Comparison of ENCODE assay signal across 9 cellular contexts in the genomic region with DNA sequence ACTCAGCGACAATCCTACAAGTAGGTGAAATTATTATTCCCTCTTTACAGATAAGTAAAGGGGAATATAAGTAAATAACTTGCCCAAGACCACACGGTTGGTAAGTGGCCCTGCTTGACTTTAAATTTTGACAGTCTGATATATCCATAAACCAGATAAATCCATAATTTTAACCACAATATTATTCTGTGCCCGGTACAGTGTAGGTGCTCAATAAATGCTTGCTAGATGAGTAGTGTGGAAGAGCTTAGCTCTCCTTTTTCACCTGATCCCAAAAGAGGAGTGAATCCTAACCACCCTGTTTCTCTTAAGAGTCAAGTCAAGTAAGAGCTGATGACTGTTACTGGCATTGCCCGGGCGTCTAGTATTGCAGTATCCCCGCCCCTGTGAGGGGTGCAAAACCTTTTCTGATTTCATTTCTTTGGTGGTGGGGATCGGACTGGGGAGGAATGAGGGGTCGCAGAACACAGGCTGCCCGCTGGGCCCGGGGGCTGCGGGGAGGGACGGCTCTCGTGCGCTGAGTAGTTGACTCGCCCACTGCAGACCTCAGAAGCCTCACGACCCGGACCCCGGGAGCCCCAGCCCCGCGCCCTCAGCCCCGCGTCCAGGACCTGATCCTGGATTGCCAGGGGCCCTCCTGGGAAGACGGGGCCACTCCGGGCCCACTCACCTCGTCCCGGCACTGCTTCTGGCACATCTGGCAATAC. TPM values are rescaled to one million over a fixed set of nuclear protein-coding genes. Genes with fewer than 3 reads are reported as not detected.
DNase-seq lines count a peak whose midpoint lies in the region; ATAC-seq and TF ChIP-seq lines count a peak whose summit lies in the region.
"Had no signal": no experiment of that assay in that cellular context is flagged by ENCODE, and none has a peak within 500 bp of the region (broad histone marks: within the 10 kb centered on the region; RNA-seq: fewer than 3 reads in every experiment).

No MANE protein-coding gene starts in this region.

- H3K9me3 ChIP-seq in stomach = no peaks in the 10 kb centered on the region

- H3K27me3 Mint-ChIP-seq in activated naive CD4-positive, alpha-beta T cell treated with anti-CD3 and anti-CD28 coated beads for 36 hours (ENCODE audit: low read depth) = no peaks in the 10 kb centered on the region
- no peaks in the 10 kb centered on the region for H3K27me3 Mint-ChIP-seq in WTC11 (ENCODE audit: low read depth)
- H3K27me3 Mint-ChIP-seq in mesothelial cell of epicardium (ENCODE audit: low read depth) = no peaks in the 10 kb centered on the region

- TF ChIP-seq CTCF in WTC11 (IDR thresholded peaks at IDR 0.05) (no peak), stomach (IDR thresholded peaks at IDR 0.05) (no peak), mesothelial cell of epicardium (IDR thresholded peaks at IDR 0.05; ENCODE audit: unreplicated experiment) (no peak)

- intact Hi-C loops in activated naive CD4-positive, alpha-beta T cell treated with anti-CD3 and anti-CD28 coated beads for 36 hours (cut with micrococcal nuclease) = no loop called here
- intact Hi-C loops in stomach (cut with DNase I; ENCODE audit: low total_unique reads) = no loop called here

- ATAC-seq in HG03064 (IDR thresholded peaks at IDR 0.05; ENCODE audit: low read depth, unreplicated experiment) = peak; percentile 20
- peak; percentile 22 for ATAC-seq in WTC11

- 1 to 4% (median 3%) methylated on average over 16 to 26 of the region's 26 CpGs for WGBS in stomach, 5 donors

- peak; percentile 49 for DNase-seq in activated naive CD4-positive, alpha-beta T cell treated with anti-CD3 and anti-CD28 coated beads for 36 hours
- no peak for DNase-seq in activated naive CD4-positive, alpha-beta T cell (lab: John Stamatoyannopoulos, UW)
- DNase-seq in WTC11 (ENCODE audit: low spot score) (no peak), stomach (no peak), GDM1 (lab: John Stamatoyannopoulos, UW) (no peak), mesothelial cell of epicardium (ENCODE audit: low spot score in 2 of 2, unreplicated experiment in 2 of 2) (no peak)

- POLR2A ChIA-PET in WTC11 (lab: Charles Lee) = interaction anchor here (0.5 to 1.7 kb wide), 5 partner anchors 11 to 232 kb away, joined by 3 to 15 read pairs (median 3); partner anchors contain the start of gene TAF3

- H3K27ac Mint-ChIP-seq in activated naive CD4-positive, alpha-beta T cell treated with anti-CD3 and anti-CD28 coated beads for 36 hours = no peak overlapping the region
- no peak overlapping the region for H3K27ac Mint-ChIP-seq in WTC11
- H3K27ac Mint-ChIP-seq in mesothelial cell of epicardium = no peak overlapping the region

- TF ChIP-seq POLR2A in stomach (IDR thresholded peaks at IDR 0.05) = no peak

- H3K4me3 ChIP-seq in iPS-11a (ENCODE audit: low read depth, low read length) (peak overlapping the region; percentile 95), stomach (peak overlapping the region; percentile 79 to 97 (median 88))

- CTCF ChIA-PET in activated naive CD4-positive, alpha-beta T cell treated with anti-CD3 and anti-CD28 coated beads for 36 hours (lab: Charles Lee) = interaction anchor here (1.3 kb wide), 1 partner anchor 262 kb away, joined by 5 read pairs; no protein-coding TSS in a partner anchor
- CTCF ChIA-PET in WTC11 (lab: Charles Lee) = interaction anchor here (0.5 to 1.5 kb wide), 5 partner anchors 31 to 262 kb away, joined by 3 to 9 read pairs (median 4); partner anchors contain the start of gene TAF3

- H3K4me3 Mint-ChIP-seq in activated naive CD4-positive, alpha-beta T cell treated with anti-CD3 and anti-CD28 coated beads for 36 hours = no peak overlapping the region
- no peak overlapping the region for H3K4me3 Mint-ChIP-seq in WTC11
- H3K4me3 Mint-ChIP-seq in mesothelial cell of epicardium = no peak overlapping the region
- H3K4me3 Mint-ChIP-seq: immature natural killer cell had no signal

- peaks cover 0 to 9% (median 4%) of the 10 kb centered on the region in 4 donors for H3K36me3 ChIP-seq in stomach

- no peaks in the 10 kb centered on the region for H3K9me3 Mint-ChIP-seq in activated naive CD4-positive, alpha-beta T cell treated with anti-CD3 and anti-CD28 coated beads for 36 hours
- H3K9me3 Mint-ChIP-seq in WTC11 = no peaks in the 10 kb centered on the region
- H3K9me3 Mint-ChIP-seq in mesothelial cell of epicardium = no peaks in the 10 kb centered on the region
- H3K9me3 Mint-ChIP-seq: immature natural killer cell had no signal

- peaks cover 15% of the 10 kb centered on the region for H3K36me3 Mint-ChIP-seq in activated naive CD4-positive, alpha-beta T cell treated with anti-CD3 and anti-CD28 coated beads for 36 hours (ENCODE audit: low read depth)
- H3K36me3 Mint-ChIP-seq in WTC11 = peaks cover 3% of the 10 kb centered on the region
- peaks cover 9% of the 10 kb centered on the region for H3K36me3 Mint-ChIP-seq in mesothelial cell of epicardium

- no peak for TF ChIP-seq EP300 in stomach (IDR thresholded peaks at IDR 0.05)

- no peaks in the 10 kb centered on the region for H3K27me3 ChIP-seq in stomach

- H3K4me1 ChIP-seq in stomach = peaks cover 16 to 71% (median 63%) of the 10 kb centered on the region in 4 donors

- H3K27ac ChIP-seq in stomach = peak overlapping the region; percentile 59 to 94 (median 90)

- H3K4me1 Mint-ChIP-seq in activated naive CD4-positive, alpha-beta T cell treated with anti-CD3 and anti-CD28 coated beads for 36 hours (ENCODE audit: low read depth) = peaks cover 56% of the 10 kb centered on the region
- H3K4me1 Mint-ChIP-seq in WTC11 (peaks cover 22% of the 10 kb centered on the region), mesothelial cell of epicardium (peaks cover 23% of the 10 kb centered on the region)

TF ChIP-seq in WTC11, 78 proteins besides CTCF, POLR2A, EP300 and RAD21:
- TF ChIP-seq MXD4 (CRISPR knock-in tag; IDR thresholded peaks at IDR 0.05; ENCODE audit: borderline replicate concordance) (no peak), ZNF423 (CRISPR knock-in tag; IDR thresholded peaks at IDR 0.05) (no peak)

RNA-seq across cellular contexts. Expression of gene KIN, which starts 0.5 kb away (rescaled TPM):
- total RNA-seq in activated naive CD4-positive, alpha-beta T cell treated with anti-CD3 and anti-CD28 coated beads for 36 hours = 1 to 10 TPM; 6.4 to 7.7 TPM
- total RNA-seq in WTC11 (2021) (13.1 to 17.9 TPM (median 13.5 TPM) in 3 replicates), stomach (10 to 100 TPM in 2 of 5 donors, 1 to 10 TPM in 3; 4.1 to 51.9 (median 8.1) TPM), mesothelial cell of epicardium (17.5 to 19.9 TPM (median 19.2 TPM) in 3 replicates)
- polyA plus RNA-seq in stomach = 10 to 100 TPM in 2 of 3 donors, 1 to 10 TPM in 1; 8.5 to 16.8 (median 12.5) TPM

RNA-seq across cellular contexts. Expression of gene ATP5F1C, which starts 0.7 kb away (rescaled TPM):
- total RNA-seq in activated naive CD4-positive, alpha-beta T cell treated with anti-CD3 and anti-CD28 coated beads for 36 hours = 100 to 1,000 TPM; 287 to 290 TPM
- total RNA-seq in WTC11 (2021) (262 to 288 TPM (median 270 TPM) in 3 replicates), stomach (100 to 1,000 TPM in 4 of 5 donors, 10 to 100 TPM in 1; 93.6 to 518 (median 250) TPM), mesothelial cell of epicardium (178 to 186 TPM (median 184 TPM) in 3 replicates)
- 100 to 1,000 TPM; 400 to 648 (median 424) TPM for polyA plus RNA-seq in stomach

RNA-seq across cellular contexts. Expression of gene TAF3, which starts 31.0 kb away (rescaled TPM):
- 10 to 100 TPM; 12.6 to 12.8 TPM for total RNA-seq in activated naive CD4-positive, alpha-beta T cell treated with anti-CD3 and anti-CD28 coated beads for 36 hours
- total RNA-seq in WTC11 (2021) (8.0 to 8.9 TPM (median 8.1 TPM) in 3 replicates), stomach (10 to 100 TPM in 2 of 5 donors, 1 to 10 TPM in 3; 3.7 to 13.4 (median 6.5) TPM), mesothelial cell of epicardium (8.4 to 8.9 TPM (median 8.5 TPM) in 3 replicates)
- 10 to 100 TPM in 1 of 3 donors, 1 to 10 TPM in 2; 2.3 to 11.3 (median 4.4) TPM for polyA plus RNA-seq in stomach
